In genomic region chr15:85710340-85710842, GRCh38 we compare ENCODE assay signal across 10 cellular contexts.
DNase-seq lines count a peak whose midpoint lies in the region; ATAC-seq and TF ChIP-seq lines count a peak whose summit lies in the region.
"Had no signal": no experiment of that assay in that cellular context is flagged by ENCODE, and none has a peak within 500 bp of the region (broad histone marks: within the 10 kb centered on the region; RNA-seq: fewer than 3 reads in every experiment).

No MANE protein-coding gene starts in this region.

- peak overlapping the region; percentile 88 for H3K4me2 ChIP-seq in OCI-LY3 (ENCODE audit: low read length)

- no peaks in the 10 kb centered on the region for H3K27me3 ChIP-seq in left ventricle myocardium inferior (ENCODE audit: low read depth)
- no peaks in the 10 kb centered on the region for H3K27me3 ChIP-seq in OCI-LY3 (ENCODE audit: low read depth, low read length)
- no peaks in the 10 kb centered on the region for H3K27me3 ChIP-seq in stomach
- no peaks in the 10 kb centered on the region for H3K27me3 ChIP-seq in suprapubic skin

- ATAC-seq in Right ventricle myocardium inferior (no peak), GM21825 (IDR thresholded peaks at IDR 0.05; ENCODE audit: unreplicated experiment) (peak; percentile 39)

- peaks cover 33% of the 10 kb centered on the region for H3K79me2 ChIP-seq in OCI-LY3 (ENCODE audit: low read length)

- H3K4me3 ChIP-seq in left ventricle myocardium inferior: no peak overlapping the region
- H3K4me3 ChIP-seq in OCI-LY3 (ENCODE audit: low read length): peak overlapping the region; percentile 68
- no peak overlapping the region for H3K4me3 ChIP-seq in stomach
- H3K4me3 ChIP-seq in suprapubic skin: no peak overlapping the region

- H3K9me3 ChIP-seq in left ventricle myocardium inferior (replicated peaks): no peaks in the 10 kb centered on the region
- no peaks in the 10 kb centered on the region for H3K9me3 ChIP-seq in OCI-LY3 (ENCODE audit: insufficient read depth, low read length)
- no peaks in the 10 kb centered on the region for H3K9me3 ChIP-seq in stomach
- no peaks in the 10 kb centered on the region for H3K9me3 ChIP-seq in suprapubic skin

- H3K36me3 Mint-ChIP-seq in glutamatergic neuron (ENCODE audit: unreplicated experiment): no peaks in the 10 kb centered on the region

- no peak for DNase-seq in left ventricle myocardium inferior
- DNase-seq in Right ventricle myocardium inferior (ENCODE audit: missing footprints): no peak
- no peak for DNase-seq in stomach
- no peak for DNase-seq in glutamatergic neuron
- no peak for DNase-seq in suprapubic skin (ENCODE audit: low spot score in 2 of 2)
- DNase-seq in head of caudate nucleus: no peak
- DNase-seq: caudate nucleus, KBM-7 had no signal

- H3K27ac Mint-ChIP-seq in glutamatergic neuron (ENCODE audit: unreplicated experiment): no peak overlapping the region

- H3K27ac ChIP-seq in left ventricle myocardium inferior (replicated peaks) (peak overlapping the region; percentile 94), OCI-LY3 (ENCODE audit: low read length) (peak overlapping the region; percentile 95), stomach (peak overlapping the region in 3 of 5 donors; percentile 9 to 88 (median 22)), suprapubic skin (no peak overlapping the region)

- H4K20me1 ChIP-seq in OCI-LY3 (ENCODE audit: insufficient read depth, low read length): no peaks in the 10 kb centered on the region

- H3K9me3 Mint-ChIP-seq in glutamatergic neuron (ENCODE audit: unreplicated experiment): peaks cover 2% of the 10 kb centered on the region

- peak overlapping the region; percentile 75 for H3K9ac ChIP-seq in OCI-LY3 (ENCODE audit: low read length)

- H3K4me1 ChIP-seq in left ventricle myocardium inferior: peaks cover 74% of the 10 kb centered on the region
- H3K4me1 ChIP-seq in OCI-LY3 (ENCODE audit: low read length): peaks cover 64% of the 10 kb centered on the region
- peaks cover 28 to 48% (median 40%) of the 10 kb centered on the region in 4 donors for H3K4me1 ChIP-seq in stomach
- H3K4me1 ChIP-seq in suprapubic skin: peaks cover 36% of the 10 kb centered on the region

- H2AFZ ChIP-seq in OCI-LY3 (ENCODE audit: low read depth, low read length): no peak overlapping the region

- TF ChIP-seq POLR2A in stomach (IDR thresholded peaks at IDR 0.05) (no peak), suprapubic skin (IDR thresholded peaks at IDR 0.05) (no peak)

- intact Hi-C loops in left ventricle myocardium inferior (cut with micrococcal nuclease) (no loop called here), Right ventricle myocardium inferior (cut with DNase I) (loop anchor here (10.0 kb wide), 1 partner anchor 416 kb away; no protein-coding TSS in a partner anchor), stomach (cut with DNase I; ENCODE audit: low total_unique reads) (no loop called here), head of caudate nucleus (cut with DNase I) (no loop called here)

- peaks cover 70% of the 10 kb centered on the region for H3K36me3 ChIP-seq in left ventricle myocardium inferior
- H3K36me3 ChIP-seq in OCI-LY3 (replicated peaks; ENCODE audit: low read depth, low read length): peaks cover 39% of the 10 kb centered on the region
- H3K36me3 ChIP-seq in stomach: peaks cover 22 to 72% (median 67%) of the 10 kb centered on the region in 4 donors
- peaks cover 71% of the 10 kb centered on the region for H3K36me3 ChIP-seq in suprapubic skin

- TF ChIP-seq CTCF in left ventricle myocardium inferior (IDR thresholded peaks at IDR 0.05; ENCODE audit: borderline replicate concordance): no peak
- TF ChIP-seq CTCF in OCI-LY3 (IDR thresholded peaks at IDR 0.05; ENCODE audit: low read depth, low read length): no peak
- no peak for TF ChIP-seq CTCF in stomach (IDR thresholded peaks at IDR 0.05)
- no peak for TF ChIP-seq CTCF in glutamatergic neuron (IDR thresholded peaks at IDR 0.05; ENCODE audit: partially characterized antibody, unreplicated experiment)
- no peak for TF ChIP-seq CTCF in suprapubic skin (IDR thresholded peaks at IDR 0.05)

- H3K4me3 Mint-ChIP-seq in glutamatergic neuron (ENCODE audit: unreplicated experiment): no peak overlapping the region

- H3K4me1 Mint-ChIP-seq in glutamatergic neuron (ENCODE audit: low read depth, unreplicated experiment): peaks cover 13% of the 10 kb centered on the region

- H3K27me3 Mint-ChIP-seq in glutamatergic neuron (ENCODE audit: unreplicated experiment): peaks cover 1% of the 10 kb centered on the region

- WGBS in stomach, 5 donors: 86 to 98% (median 95%) methylated on average over 7 of the region's 7 CpGs
- 89% methylated on average over 7 of the region's 7 CpGs for WGBS in suprapubic skin

- TF ChIP-seq EP300 in stomach (IDR thresholded peaks at IDR 0.05): no peak
- TF ChIP-seq EP300 in suprapubic skin (IDR thresholded peaks at IDR 0.05): no peak
